7 cellular contexts compared by ENCODE assay signal in genomic region chr11:88508808-88509581, GRCh38.
DNase-seq lines count a peak whose midpoint lies in the region; ATAC-seq, FAIRE-seq and TF ChIP-seq lines count a peak whose summit lies in the region.

No MANE protein-coding gene starts in this region.

- H3K4me1 Mint-ChIP-seq in nephron progenitor cell: no peaks in the 10 kb centered on the region

- BruUV-seq in endothelial cell of umbilical vein (replicated peaks; lab: Mats Ljungman, UMichigan): no TSS peak

- no peak for TF ChIP-seq CTCF in endothelial cell of umbilical vein (IDR thresholded peaks at IDR 0.05; ENCODE audit: extremely low read depth in 1 of 2, insufficient read depth in 1 of 2, low read depth in 1 of 2, low read length in 2 of 2)
- no peak for TF ChIP-seq CTCF in nephron progenitor cell (IDR thresholded peaks at IDR 0.05)

- H3K4me2 ChIP-seq in endothelial cell of umbilical vein (ENCODE audit: insufficient read depth, low read length): peak overlapping the region; percentile 41

- intact Hi-C loops in endothelial cell of umbilical vein (cut with micrococcal nuclease): loop anchor here (1.0 kb wide), 2 partner anchors 27 to 46 kb away; no protein-coding TSS in a partner anchor

- TF ChIP-seq POLR2A in endothelial cell of umbilical vein (IDR thresholded peaks at IDR 0.05; ENCODE audit: low read depth, low read length): no peak

- no peaks in the 10 kb centered on the region for H3K36me3 Mint-ChIP-seq in nephron progenitor cell (ENCODE audit: low read depth)

- no peak overlapping the region for H3K27ac ChIP-seq in endothelial cell of umbilical vein (ENCODE audit: insufficient read depth, low read depth, low read length)

- H4K20me1 ChIP-seq in endothelial cell of umbilical vein (replicated peaks; ENCODE audit: control insufficient read depth, extremely low read depth, insufficient read depth, low read length): no peaks in the 10 kb centered on the region

- no peaks in the 10 kb centered on the region for H3K9me1 ChIP-seq in endothelial cell of umbilical vein (replicated peaks; ENCODE audit: control insufficient read depth, extremely low read depth, insufficient read depth, low read length)

- CTCF ChIA-PET in endothelial cell of umbilical vein (lab: Charles Lee) (interaction anchor here (0.7 to 1.4 kb wide), 5 partner anchors 24 to 152 kb away, joined by 3 to 8 read pairs (median 3); no protein-coding TSS in a partner anchor), HEK293T (lab: Yijun Ruan, JAX) (no interaction called here)

- H2AFZ ChIP-seq in endothelial cell of umbilical vein (ENCODE audit: low read depth, low read length): peak overlapping the region; percentile 46

- H3K27me3 Mint-ChIP-seq in nephron progenitor cell (ENCODE audit: low read depth, poor library complexity): peaks cover 56% of the 10 kb centered on the region

- H3K27ac Mint-ChIP-seq in nephron progenitor cell: no peak overlapping the region

- FAIRE-seq in endothelial cell of umbilical vein (lab: Jason Lieb, UNC): no peak

- DNase-seq in NCI-H526 treated with DMSO at 0.1 percent for 48 hours (lab: John Stamatoyannopoulos, UW): peak; percentile 42
- peak; percentile 57 for DNase-seq in endothelial cell of umbilical vein (ENCODE audit: low read depth, low spot score)
- DNase-seq in nephron progenitor cell: peak; percentile 50
- DNase-seq in NCI-H2081 treated with DMSO at 0.1 percent for 48 hours (lab: John Stamatoyannopoulos, UW): no peak
- DNase-seq in HEK293T (ENCODE audit: extremely low spot score): no peak

- peaks cover 4% of the 10 kb centered on the region for H3K9me3 Mint-ChIP-seq in nephron progenitor cell

- no peaks in the 10 kb centered on the region for H3K36me3 ChIP-seq in endothelial cell of umbilical vein (ENCODE audit: control insufficient read depth in 2 of 2, extremely low read depth in 1 of 2, insufficient read depth in 2 of 2, low read length in 2 of 2)

- H3K27me3 ChIP-seq in endothelial cell of umbilical vein (ENCODE audit: control insufficient read depth in 2 of 2, insufficient read depth in 2 of 2, low read length in 2 of 2): no peaks in the 10 kb centered on the region

- H3K9me3 ChIP-seq in endothelial cell of umbilical vein (replicated peaks; ENCODE audit: control insufficient read depth, insufficient read depth, low read length): no peaks in the 10 kb centered on the region

- H3K79me2 ChIP-seq in endothelial cell of umbilical vein (ENCODE audit: control insufficient read depth, insufficient read depth, low read length): no peaks in the 10 kb centered on the region

- POLR2A ChIA-PET in endothelial cell of umbilical vein (lab: Charles Lee): no interaction called here
- POLR2A ChIA-PET in HEK293T (lab: Yijun Ruan, JAX): no interaction called here

- H3K4me3 Mint-ChIP-seq in nephron progenitor cell: peak overlapping the region; percentile 79

- H3K9ac ChIP-seq in endothelial cell of umbilical vein (replicated peaks; ENCODE audit: extremely low read depth, insufficient read depth, low read length): peak overlapping the region; percentile 2

- ATAC-seq in GM19395 (IDR thresholded peaks at IDR 0.05; ENCODE audit: unreplicated experiment): peak; percentile 61
- no peak for ATAC-seq in GM18517 (IDR thresholded peaks at IDR 0.05; ENCODE audit: unreplicated experiment)

- H3K4me1 ChIP-seq in endothelial cell of umbilical vein (ENCODE audit: control insufficient read depth, extremely low read depth, insufficient read depth, low read length): peaks cover 4% of the 10 kb centered on the region

- dilution Hi-C loops in endothelial cell of umbilical vein (cut with MboI; ENCODE audit: extremely low pct_ligation_motif_present, low sequenced_read_pairs): no loop called here

- H3K4me3 ChIP-seq in endothelial cell of umbilical vein (replicated peaks in 1 of 3; ENCODE audit: insufficient read depth in 1 of 3, low read depth in 1 of 3, low read length in 3 of 3): peak overlapping the region in 2 of 3 experiments; percentile 6 to 47

TF ChIP-seq in endothelial cell of umbilical vein, 7 proteins besides CTCF, POLR2A, EP300 and RAD21:
- TF ChIP-seq GATA2 (IDR thresholded peaks at IDR 0.05; ENCODE audit: insufficient read depth, insufficient read length, low read depth, low read length) (no peak), MAX (IDR thresholded peaks at IDR 0.05; ENCODE audit: insufficient read depth, insufficient read length) (peak; percentile 34), POLR2AphosphoS5 (IDR thresholded peaks at IDR 0.05; ENCODE audit: insufficient read depth, low read depth, low read length) (peak; percentile 52), EZH2 (IDR thresholded peaks at IDR 0.05; ENCODE audit: borderline replicate concordance, low read depth, low read length, severe bottlenecking) (peak; percentile 10)

TF ChIP-seq in HEK293T, 16 proteins besides CTCF, POLR2A, EP300 and RAD21:
- TF ChIP-seq SUZ12 (IDR thresholded peaks at IDR 0.05) (no peak), FOXM1 (IDR thresholded peaks at IDR 0.05; ENCODE audit: borderline replicate concordance) (no peak), FOXK2 (IDR thresholded peaks at IDR 0.05) (no peak), L3MBTL2 (conservative IDR thresholded peaks at IDR 0.05) (no peak), FOXA1 (IDR thresholded peaks at IDR 0.05) (no peak), ELF4 (IDR thresholded peaks at IDR 0.05) (no peak), CTBP1 (IDR thresholded peaks at IDR 0.05; ENCODE audit: borderline replicate concordance) (no peak), TARDBP (IDR thresholded peaks at IDR 0.05) (no peak), LEF1 (IDR thresholded peaks at IDR 0.05; ENCODE audit: borderline replicate concordance) (no peak), ARNT (IDR thresholded peaks at IDR 0.05) (no peak), PKNOX1 (IDR thresholded peaks at IDR 0.05) (no peak), NFRKB (IDR thresholded peaks at IDR 0.05) (no peak), BHLHE40 (IDR thresholded peaks at IDR 0.05; ENCODE audit: borderline replicate concordance) (no peak), SP1 (IDR thresholded peaks at IDR 0.05) (no peak)

Comparison
In these comparisons a context has a peak if more than half of its experiments do, and no peak if none do; other contexts are left out.
1. DNase-seq: peak in NCI-H526 treated with DMSO at 0.1 percent for 48 hours (single experiment), endothelial cell of umbilical vein (single experiment) and nephron progenitor cell (single experiment); none in NCI-H2081 treated with DMSO at 0.1 percent for 48 hours (single experiment) and HEK293T (single experiment).